Comparison of ENCODE assay signal across 22 cellular contexts in the genomic region with DNA sequence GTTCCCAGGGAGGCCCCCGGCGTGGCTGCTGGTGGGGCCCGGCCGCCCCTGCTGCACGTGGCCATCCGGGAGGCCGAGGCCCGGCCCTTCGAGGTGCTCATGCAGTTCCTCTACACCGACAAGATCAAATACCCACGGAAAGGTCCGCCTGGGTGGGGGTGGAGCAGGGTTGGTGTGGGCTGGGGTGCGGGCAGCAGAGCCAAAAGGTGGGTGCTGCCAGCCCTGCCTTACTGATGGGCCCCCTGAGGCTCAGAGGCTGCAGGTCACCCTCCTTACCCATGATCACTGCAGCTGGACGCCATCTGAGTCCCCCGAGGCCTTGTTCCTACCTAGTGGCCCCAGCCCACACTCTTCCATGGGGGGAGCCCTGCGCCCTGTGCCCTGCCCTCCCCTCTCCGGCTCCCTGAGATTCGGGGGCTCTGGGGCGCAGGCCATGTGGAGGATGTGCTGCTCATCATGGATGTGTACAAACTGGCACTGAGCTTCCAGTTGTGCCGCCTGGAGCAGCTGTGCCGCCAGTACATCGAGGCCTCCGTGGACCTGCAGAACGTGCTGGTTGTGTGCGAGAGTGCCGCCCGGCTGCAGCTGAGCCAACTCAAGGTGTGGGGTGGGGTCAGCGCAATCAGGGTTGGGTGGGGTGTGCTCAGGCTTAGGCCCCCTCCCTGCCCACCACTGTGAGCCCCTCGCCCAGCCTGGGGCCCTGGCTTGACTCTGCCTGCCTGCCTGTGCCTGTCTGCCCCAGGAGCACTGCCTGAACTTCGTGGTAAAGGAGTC. TPM values are rescaled to one million over a fixed set of nuclear protein-coding genes. Genes with fewer than 3 reads are reported as not detected.
DNase-seq lines count a peak whose midpoint lies in the region; ATAC-seq and TF ChIP-seq lines count a peak whose summit lies in the region.
"Had no signal": no experiment of that assay in that cellular context is flagged by ENCODE, and none has a peak within 500 bp of the region (broad histone marks: within the 10 kb centered on the region; RNA-seq: fewer than 3 reads in every experiment).

No MANE protein-coding gene starts in this region.

- H4K20me1 ChIP-seq in neural progenitor cell (ENCODE audit: low read depth) = no peaks in the 10 kb centered on the region

- peaks cover 70% of the 10 kb centered on the region for H3K36me3 ChIP-seq in left ventricle myocardium inferior
- H3K36me3 ChIP-seq in neural progenitor cell = no peaks in the 10 kb centered on the region
- H3K36me3 ChIP-seq in gastroesophageal sphincter = peaks cover 0 to 99% of the 10 kb centered on the region in 2 donors

- H3K4me3 ChIP-seq in right cardiac atrium (ENCODE audit: low read length) (no peak overlapping the region), left ventricle myocardium inferior (no peak overlapping the region), neural progenitor cell (no peak overlapping the region), gastroesophageal sphincter (no peak overlapping the region)
- H3K4me3 ChIP-seq: A549, GM23248 had no signal

- no peaks in the 10 kb centered on the region for H3K9me3 Mint-ChIP-seq in chondrocyte (ENCODE audit: low read depth)
- H3K9me3 Mint-ChIP-seq in neural progenitor cell = no peaks in the 10 kb centered on the region
- H3K9me3 Mint-ChIP-seq in type B pancreatic cell = no peaks in the 10 kb centered on the region
- H3K9me3 Mint-ChIP-seq: CD4-positive, alpha-beta memory T cell had no signal

- no peak for TF ChIP-seq CTCF in left ventricle myocardium inferior (IDR thresholded peaks at IDR 0.05; ENCODE audit: borderline replicate concordance)
- TF ChIP-seq CTCF in chondrocyte (IDR thresholded peaks at IDR 0.05) = no peak
- TF ChIP-seq CTCF in neural progenitor cell (IDR thresholded peaks at IDR 0.05) = no peak
- TF ChIP-seq CTCF in type B pancreatic cell (conservative IDR thresholded peaks at IDR 0.05) = no peak
- no peak for TF ChIP-seq CTCF in gastroesophageal sphincter (IDR thresholded peaks at IDR 0.05)

- WGBS in right cardiac atrium = 90% methylated on average over 30 of the region's 30 CpGs
- no CpG with 5 or more reads among the region's 30 CpGs for WGBS in gastroesophageal sphincter (ENCODE audit: low coverage in 1 of 2), 2 donors

- peaks cover 5% of the 10 kb centered on the region for H3K36me3 Mint-ChIP-seq in chondrocyte (ENCODE audit: low read depth)
- H3K36me3 Mint-ChIP-seq in neural progenitor cell = peaks cover 1% of the 10 kb centered on the region
- H3K36me3 Mint-ChIP-seq in type B pancreatic cell = no peaks in the 10 kb centered on the region

- no peaks in the 10 kb centered on the region for H3K9me3 ChIP-seq in right cardiac atrium (ENCODE audit: control insufficient read depth, low read length)
- H3K9me3 ChIP-seq in left ventricle myocardium inferior (replicated peaks) = no peaks in the 10 kb centered on the region
- no peaks in the 10 kb centered on the region for H3K9me3 ChIP-seq in neural progenitor cell (ENCODE audit: low read depth)
- no peaks in the 10 kb centered on the region for H3K9me3 ChIP-seq in gastroesophageal sphincter
- H3K9me3 ChIP-seq: A549 had no signal

- intact Hi-C loops in right cardiac atrium (cut with DNase I) = no loop called here
- intact Hi-C loops in left ventricle myocardium inferior (cut with micrococcal nuclease) = no loop called here

- H3K27ac Mint-ChIP-seq in chondrocyte (ENCODE audit: unreplicated experiment) (no peak overlapping the region), neural progenitor cell (peak overlapping the region; percentile 42), type B pancreatic cell (no peak overlapping the region)

- H3K27me3 Mint-ChIP-seq in chondrocyte (ENCODE audit: low read depth) (no peaks in the 10 kb centered on the region), neural progenitor cell (ENCODE audit: insufficient read depth, low read depth) (peaks cover 2% of the 10 kb centered on the region), type B pancreatic cell (no peaks in the 10 kb centered on the region)
- H3K27me3 Mint-ChIP-seq: CD4-positive, alpha-beta memory T cell had no signal

- no peak overlapping the region for H3K27ac ChIP-seq in right cardiac atrium (ENCODE audit: low read length)
- H3K27ac ChIP-seq in left ventricle myocardium inferior (replicated peaks) = no peak overlapping the region
- no peak overlapping the region for H3K27ac ChIP-seq in neural progenitor cell
- no peak overlapping the region for H3K27ac ChIP-seq in gastroesophageal sphincter
- H3K27ac ChIP-seq: A549, GM23248 had no signal

- H3F3A ChIP-seq in neural progenitor cell (ENCODE audit: low read depth) = peaks cover 5% of the 10 kb centered on the region

- H3K79me2 ChIP-seq in neural progenitor cell (ENCODE audit: low read depth) = no peaks in the 10 kb centered on the region

- H3K4me1 Mint-ChIP-seq in chondrocyte (ENCODE audit: low read depth) = no peaks in the 10 kb centered on the region
- peaks cover 3% of the 10 kb centered on the region for H3K4me1 Mint-ChIP-seq in neural progenitor cell
- H3K4me1 Mint-ChIP-seq in type B pancreatic cell (ENCODE audit: unreplicated experiment) = no peaks in the 10 kb centered on the region

- peak; percentile 14 to 56 (median 42) for DNase-seq in right cardiac atrium
- DNase-seq in left ventricle myocardium inferior = no peak
- peak; percentile 88 for DNase-seq in chondrocyte (ENCODE audit: low spot score)
- DNase-seq in neural progenitor cell (ENCODE audit: low spot score) = no peak
- peak; percentile 70 for DNase-seq in type B pancreatic cell (ENCODE audit: extremely low spot score, unreplicated experiment)
- DNase-seq: 8988T; ACHN; AML-193; C1 segment of cervical spinal cord; Calu3; CD4-positive, alpha-beta memory T cell; COR-L47; DMS53; DND-41; GM23248; H7; HCEC 1CT had no signal

- no peak for TF ChIP-seq EP300 in gastroesophageal sphincter (IDR thresholded peaks at IDR 0.05)

- H2AFZ ChIP-seq in neural progenitor cell (replicated peaks) = no peak overlapping the region
- H2AFZ ChIP-seq: GM23248 had no signal

- ATAC-seq in right cardiac atrium (no peak), gastroesophageal sphincter (no peak), HG03025 (IDR thresholded peaks at IDR 0.05; ENCODE audit: low FRiP score, unreplicated experiment) (no peak), HG03045 (IDR thresholded peaks at IDR 0.05; ENCODE audit: unreplicated experiment) (no peak)
- ATAC-seq: A549 had no signal

- no peaks in the 10 kb centered on the region for H3K27me3 ChIP-seq in right cardiac atrium (ENCODE audit: control insufficient read depth, insufficient read depth)
- H3K27me3 ChIP-seq in left ventricle myocardium inferior (ENCODE audit: low read depth) = no peaks in the 10 kb centered on the region
- no peaks in the 10 kb centered on the region for H3K27me3 ChIP-seq in neural progenitor cell
- no peaks in the 10 kb centered on the region for H3K27me3 ChIP-seq in gastroesophageal sphincter

- H3K4me3 Mint-ChIP-seq in chondrocyte (ENCODE audit: unreplicated experiment) (no peak overlapping the region), neural progenitor cell (peak overlapping the region; percentile 35), type B pancreatic cell (no peak overlapping the region)
- H3K4me3 Mint-ChIP-seq: CD4-positive, alpha-beta memory T cell had no signal

- no peak overlapping the region for H3K4me2 ChIP-seq in neural progenitor cell
- H3K4me2 ChIP-seq: A549 had no signal

- TF ChIP-seq POLR2A in gastroesophageal sphincter (IDR thresholded peaks at IDR 0.05) = no peak

- no peak overlapping the region for H3K9ac ChIP-seq in neural progenitor cell
- H3K9ac ChIP-seq: GM23248 had no signal

- H3K4me1 ChIP-seq in right cardiac atrium (ENCODE audit: control insufficient read depth, insufficient read depth, low read length) (no peaks in the 10 kb centered on the region), left ventricle myocardium inferior (peaks cover 2% of the 10 kb centered on the region), neural progenitor cell (no peaks in the 10 kb centered on the region), gastroesophageal sphincter (peaks cover 0 to 13% (median 0%) of the 10 kb centered on the region in 3 donors)
- H3K4me1 ChIP-seq: A549 had no signal

RNA-seq across cellular contexts. Expression of a gene that starts 7.6 kb away (rescaled TPM):
- total RNA-seq in right cardiac atrium = 10 to 100 TPM; 23.2 to 25.2 (median 23.8) TPM
- polyA plus RNA-seq in right cardiac atrium = 38.2 TPM
- total RNA-seq in left ventricle myocardium inferior = 17.8 TPM
- 15.7 to 22.5 TPM (median 17.2 TPM) in 3 replicates for total RNA-seq in chondrocyte
- 14.7 and 29.2 TPM in 2 replicates for total RNA-seq in neural progenitor cell (ENCODE audit: low replicate concordance)
- 16.9 and 26.4 TPM in 2 replicates for total RNA-seq in type B pancreatic cell (ENCODE audit: low replicate concordance)
- 10 to 100 TPM; 38.5 to 49.0 (median 42.5) TPM for total RNA-seq in gastroesophageal sphincter

RNA-seq across cellular contexts. Expression of a gene that starts 12.2 kb away (rescaled TPM):
- total RNA-seq in right cardiac atrium = 10 to 100 TPM; 28.3 to 33.2 (median 31.1) TPM
- polyA plus RNA-seq in right cardiac atrium = 20.4 TPM
- 18.1 TPM for total RNA-seq in left ventricle myocardium inferior
- total RNA-seq in chondrocyte = 86.4 to 103 TPM (median 87.0 TPM) in 3 replicates
- total RNA-seq in neural progenitor cell (ENCODE audit: low replicate concordance) = 21.9 and 39.4 TPM in 2 replicates
- 60.3 and 102 TPM in 2 replicates for total RNA-seq in type B pancreatic cell (ENCODE audit: low replicate concordance)
- 10 to 100 TPM; 45.4 to 63.0 (median 53.4) TPM for total RNA-seq in gastroesophageal sphincter

RNA-seq across cellular contexts. Expression of a gene that starts 20.6 kb away (rescaled TPM):
- 1 to 10 TPM; 1.7 to 6.7 (median 4.8) TPM for total RNA-seq in right cardiac atrium
- polyA plus RNA-seq in right cardiac atrium = 2.1 TPM
- total RNA-seq in left ventricle myocardium inferior = 3.5 TPM
- total RNA-seq in chondrocyte = 2.1 to 4.9 TPM (median 2.2 TPM) in 3 replicates
- total RNA-seq in neural progenitor cell (ENCODE audit: low replicate concordance) = 0.36 and 0.53 TPM in 2 replicates
- total RNA-seq in type B pancreatic cell (ENCODE audit: low replicate concordance) = 0.71 and 2.8 TPM in 2 replicates
- under 1 TPM in 3 of 4 donors, not detected in 1; 0.35 to 0.47 (median 0.40) TPM for total RNA-seq in gastroesophageal sphincter
- total RNA-seq: H1 had no signal

RNA-seq across cellular contexts. Expression of a gene that starts 27.3 kb away (rescaled TPM):
- total RNA-seq in right cardiac atrium = 1 to 10 TPM; 1.0 to 2.1 (median 1.4) TPM
- 1.4 TPM for polyA plus RNA-seq in right cardiac atrium
- 0.47 TPM for total RNA-seq in left ventricle myocardium inferior
- 0.47 TPM in 1 of 3 replicates, not detected in the others for total RNA-seq in chondrocyte
- 4.3 and 12.0 TPM in 2 replicates for total RNA-seq in neural progenitor cell (ENCODE audit: low replicate concordance)
- 0.69 and 2.6 TPM in 2 replicates for total RNA-seq in type B pancreatic cell (ENCODE audit: low replicate concordance)
- 1 to 10 TPM in 2 of 4 donors, under 1 TPM in 1, not detected in 1; 0.27 to 3.2 (median 2.0) TPM for total RNA-seq in gastroesophageal sphincter
- polyA plus RNA-seq: CD4-positive, alpha-beta memory T cell; GM23248 had no signal

RNA-seq across cellular contexts. Expression of a gene that starts 38.0 kb away (rescaled TPM):
- total RNA-seq in right cardiac atrium = 1 to 10 TPM in 2 of 4 donors, under 1 TPM in 2; 0.33 to 1.9 (median 0.77) TPM
- polyA plus RNA-seq in right cardiac atrium = 0.59 TPM
- 0.25 TPM for total RNA-seq in left ventricle myocardium inferior
- total RNA-seq in chondrocyte = 0.22 to 0.28 TPM in 2 of 3 replicates, not detected in the other
- 0.34 TPM in 1 of 2 replicates, not detected in the other for total RNA-seq in neural progenitor cell (ENCODE audit: low replicate concordance)
- 3.3 and 6.7 TPM in 2 replicates for total RNA-seq in type B pancreatic cell (ENCODE audit: low replicate concordance)
- 1 to 10 TPM in 1 of 4 donors, under 1 TPM in 3; 0.23 to 1.2 (median 0.37) TPM for total RNA-seq in gastroesophageal sphincter
- total RNA-seq: CD4-positive, alpha-beta memory T cell; GM23248; H1; H7 had no signal
- polyA plus RNA-seq: A549, GM23248 had no signal

Comparison
In these comparisons a context has a peak if more than half of its experiments do, and no peak if none do; other contexts are left out.
1. DNase-seq: peak in right cardiac atrium (3 of 3), chondrocyte (single experiment) and type B pancreatic cell (single experiment); none in left ventricle myocardium inferior (single experiment) and neural progenitor cell (single experiment).